9 cellular contexts compared by ENCODE assay signal in the genomic region with DNA sequence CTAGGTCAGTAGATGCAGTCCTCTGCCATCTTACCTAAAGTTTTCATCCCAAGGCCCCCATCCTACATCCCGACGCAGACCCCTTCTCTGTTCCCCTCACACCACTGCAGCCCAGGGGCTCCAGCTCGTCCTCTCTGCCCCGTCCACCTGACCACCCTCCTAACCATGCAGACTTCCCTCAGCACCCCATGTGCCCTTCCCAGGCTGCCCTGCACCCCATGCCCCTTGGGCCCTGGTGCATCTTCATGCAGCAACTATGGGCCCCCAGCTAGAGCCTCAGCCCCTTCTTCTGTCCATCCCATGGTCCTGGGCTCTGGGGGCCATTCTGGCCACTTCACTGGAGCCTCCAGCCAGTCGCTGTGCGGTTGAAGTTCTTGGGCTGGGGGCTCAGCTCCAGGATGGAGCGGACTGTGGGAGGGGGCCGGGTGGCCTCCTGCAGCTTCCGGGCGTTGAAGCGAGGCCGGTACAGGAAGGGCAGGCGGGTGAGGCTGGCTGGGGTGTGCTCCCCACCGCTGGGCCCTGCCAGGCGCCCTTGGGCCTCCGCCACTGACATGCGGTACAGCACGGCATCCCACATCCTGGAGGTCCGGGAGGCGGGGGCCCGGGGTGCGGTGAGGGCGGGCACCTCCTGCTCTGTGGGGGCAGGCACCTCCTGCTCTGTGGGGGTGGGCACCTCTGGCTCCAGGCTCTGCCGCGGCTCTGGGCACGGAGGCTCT. TPM values are rescaled to one million over a fixed set of nuclear protein-coding genes. Genes with fewer than 3 reads are reported as not detected.
DNase-seq lines count a peak whose midpoint lies in the region; ATAC-seq, FAIRE-seq and TF ChIP-seq lines count a peak whose summit lies in the region.
"Had no signal": no experiment of that assay in that cellular context is flagged by ENCODE, and none has a peak within 500 bp of the region (broad histone marks: within the 10 kb centered on the region; RNA-seq: fewer than 3 reads in every experiment).

No MANE protein-coding gene starts in this region.

- peak overlapping the region; percentile 61 for H3K4me3 ChIP-seq in naive thymus-derived CD4-positive, alpha-beta T cell (ENCODE audit: low read length)

- peaks cover 0 to 8% (median 0%) of the 10 kb centered on the region in 11 donors for H3K9me3 Mint-ChIP-seq in naive thymus-derived CD4-positive, alpha-beta T cell
- H3K9me3 Mint-ChIP-seq in stimulated activated memory B cell treated with anti-CD40 and anti-IgM and Interleukin-4, amounts not matched to agents 10 μg/mL and 1 μg/mL and 100 μg/mL, for 72 hours: peaks cover 13% of the 10 kb centered on the region

- intact Hi-C loops in naive thymus-derived CD4-positive, alpha-beta T cell (cut with micrococcal nuclease): loop anchor here (1.0 to 2.0 kb wide), 3 partner anchors 36 to 52 kb away; partner anchors contain the start of gene LSP1 (in 2 of the 2)

- peaks cover 33 to 34% of the 10 kb centered on the region in 2 donors for H3K4me1 ChIP-seq in naive thymus-derived CD4-positive, alpha-beta T cell (ENCODE audit: control insufficient read depth in 2 of 2, insufficient read depth in 2 of 2, low read length in 2 of 2)
- no peaks in the 10 kb centered on the region for H3K4me1 ChIP-seq in foreskin keratinocyte

- no peaks in the 10 kb centered on the region for H3K27me3 ChIP-seq in naive thymus-derived CD4-positive, alpha-beta T cell (ENCODE audit: control insufficient read depth in 2 of 2, insufficient read depth in 2 of 2, low read length in 2 of 2)
- H3K27me3 ChIP-seq in foreskin keratinocyte: peaks cover 16% of the 10 kb centered on the region

- FAIRE-seq in D721Med (lab: Jason Lieb, UNC) (no peak), frontal cortex (lab: Jason Lieb, UNC) (no peak)

- no peaks in the 10 kb centered on the region for H3K27me3 Mint-ChIP-seq in naive thymus-derived CD4-positive, alpha-beta T cell
- no peaks in the 10 kb centered on the region for H3K27me3 Mint-ChIP-seq in stimulated activated memory B cell treated with anti-CD40 and anti-IgM and Interleukin-4, amounts not matched to agents 10 μg/mL and 1 μg/mL and 100 μg/mL, for 72 hours

- DNase-seq in T-helper 1 cell (peak; percentile 53 to 91 (median 63)), foreskin keratinocyte (no peak), 8988T (no peak), D721Med (ENCODE audit: insufficient read length, low spot score) (no peak), frontal cortex (ENCODE audit: low spot score in 2 of 2) (no peak)
- DNase-seq in activated T-helper 9 cell treated with anti-CD3 and anti-CD28 coated beads, Interleukin-2, amount 50 U/mL, for 16 hours (ENCODE audit: low read depth): peak; percentile 49
- DNase-seq in naive thymus-derived CD4-positive, alpha-beta T cell: peak; percentile 58 to 87 (median 83)
- DNase-seq: erythroblast had no signal

- H3K36me3 ChIP-seq in naive thymus-derived CD4-positive, alpha-beta T cell (ENCODE audit: control insufficient read depth in 2 of 3, insufficient read depth in 3 of 3, low read length in 3 of 3): peaks cover 10 to 48% (median 18%) of the 10 kb centered on the region in 3 experiments

- H3K36me3 Mint-ChIP-seq in naive thymus-derived CD4-positive, alpha-beta T cell: peaks cover 0 to 29% (median 0%) of the 10 kb centered on the region in 5 donors
- peaks cover 10% of the 10 kb centered on the region for H3K36me3 Mint-ChIP-seq in stimulated activated memory B cell treated with anti-CD40 and anti-IgM and Interleukin-4, amounts not matched to agents 10 μg/mL and 1 μg/mL and 100 μg/mL, for 72 hours

- TF ChIP-seq CTCF in foreskin keratinocyte (conservative IDR thresholded peaks at IDR 0.05) (no peak), D721Med (IDR thresholded peaks at IDR 0.05; ENCODE audit: insufficient read depth, missing control alignments) (no peak)

- H3K9me3 ChIP-seq in naive thymus-derived CD4-positive, alpha-beta T cell (ENCODE audit: control insufficient read depth in 2 of 3, low read length in 3 of 3): no peaks in the 10 kb centered on the region

- H3K27ac Mint-ChIP-seq in naive thymus-derived CD4-positive, alpha-beta T cell: peak overlapping the region; percentile 65 to 91 (median 85)
- no peak overlapping the region for H3K27ac Mint-ChIP-seq in stimulated activated memory B cell treated with anti-CD40 and anti-IgM and Interleukin-4, amounts not matched to agents 10 μg/mL and 1 μg/mL and 100 μg/mL, for 72 hours

- H3K4me3 Mint-ChIP-seq in naive thymus-derived CD4-positive, alpha-beta T cell: peak overlapping the region; percentile 68 to 91 (median 82)
- H3K4me3 Mint-ChIP-seq in stimulated activated memory B cell treated with anti-CD40 and anti-IgM and Interleukin-4, amounts not matched to agents 10 μg/mL and 1 μg/mL and 100 μg/mL, for 72 hours: no peak overlapping the region

- peaks cover 18 to 57% (median 41%) of the 10 kb centered on the region in 7 donors for H3K4me1 Mint-ChIP-seq in naive thymus-derived CD4-positive, alpha-beta T cell
- H3K4me1 Mint-ChIP-seq in stimulated activated memory B cell treated with anti-CD40 and anti-IgM and Interleukin-4, amounts not matched to agents 10 μg/mL and 1 μg/mL and 100 μg/mL, for 72 hours: peaks cover 24% of the 10 kb centered on the region

- CTCF ChIA-PET in naive thymus-derived CD4-positive, alpha-beta T cell (lab: Charles Lee): interaction anchor here (0.9 to 1.5 kb wide), 5 partner anchors 13 to 111 kb away, joined by 3 to 4 read pairs (median 3); no protein-coding TSS in a partner anchor

- H3K27ac ChIP-seq in naive thymus-derived CD4-positive, alpha-beta T cell (ENCODE audit: low read depth, low read length): peak overlapping the region; percentile 73
- H3K27ac ChIP-seq in foreskin keratinocyte: no peak overlapping the region

- POLR2A ChIA-PET in naive thymus-derived CD4-positive, alpha-beta T cell (lab: Charles Lee): interaction anchor here (0.6 to 5.4 kb wide), 8 partner anchors 28 to 59 kb away, joined by 3 to 41 read pairs (median 4); partner anchors contain the start of gene LSP1

- peak; percentile 90 for ATAC-seq in naive thymus-derived CD4-positive, alpha-beta T cell
- ATAC-seq in stimulated activated memory B cell treated with anti-CD40 and anti-IgM and Interleukin-4, amounts not matched to agents 10 μg/mL and 1 μg/mL and 100 μg/mL, for 72 hours: peak; percentile 6
- no peak for ATAC-seq in foreskin keratinocyte

RNA-seq across cellular contexts. Expression of gene PRR33, which starts 2.7 kb away (rescaled TPM):
- under 1 TPM in 2 of 5 experiments, not detected in 3; 0.07 to 0.10 TPM for total RNA-seq in naive thymus-derived CD4-positive, alpha-beta T cell
- under 1 TPM in 1 of 2 donors, not detected in 1; 0.17 TPM for polyA plus RNA-seq in naive thymus-derived CD4-positive, alpha-beta T cell
- total RNA-seq in foreskin keratinocyte (not detected in 2 replicates), frontal cortex (not detected)
- not detected in 2 replicates for polyA plus RNA-seq in foreskin keratinocyte

RNA-seq across cellular contexts. Expression of gene TNNT3, which starts 30.5 kb away (rescaled TPM):
- 10 to 100 TPM in 4 of 5 experiments, 1 to 10 TPM in 1; 9.8 to 37.1 (median 19.7) TPM for total RNA-seq in naive thymus-derived CD4-positive, alpha-beta T cell
- under 1 TPM in 1 of 2 donors, not detected in 1; 0.31 TPM for polyA plus RNA-seq in naive thymus-derived CD4-positive, alpha-beta T cell
- total RNA-seq in foreskin keratinocyte: not detected in 2 replicates
- not detected in 2 replicates for polyA plus RNA-seq in foreskin keratinocyte
- total RNA-seq in frontal cortex: not detected

RNA-seq across cellular contexts. Expression of gene LSP1, which starts 36.1 kb away (rescaled TPM):
- total RNA-seq in naive thymus-derived CD4-positive, alpha-beta T cell: 100 to 1,000 TPM; 248 to 578 (median 289) TPM
- polyA plus RNA-seq in naive thymus-derived CD4-positive, alpha-beta T cell: 100 to 1,000 TPM; 295 to 394 TPM
- total RNA-seq in foreskin keratinocyte (0.49 and 1.1 TPM in 2 replicates), frontal cortex (0.82 TPM)
- polyA plus RNA-seq in foreskin keratinocyte: 1.3 and 1.7 TPM in 2 replicates

RNA-seq across cellular contexts. Expression of gene TNNI2, which starts 50.2 kb away (rescaled TPM):
- 1 to 10 TPM in 1 of 5 experiments, under 1 TPM in 1, not detected in 3; 0.61 to 8.8 TPM for total RNA-seq in naive thymus-derived CD4-positive, alpha-beta T cell
- under 1 TPM in 1 of 2 donors, not detected in 1; 0.46 TPM for polyA plus RNA-seq in naive thymus-derived CD4-positive, alpha-beta T cell
- 5.6 and 8.6 TPM in 2 replicates for total RNA-seq in foreskin keratinocyte
- 8.2 and 13.1 TPM in 2 replicates for polyA plus RNA-seq in foreskin keratinocyte
- total RNA-seq in frontal cortex: not detected

RNA-seq across cellular contexts. Expression of gene SYT8, which starts 54.2 kb away (rescaled TPM):
- not detected for total RNA-seq in naive thymus-derived CD4-positive, alpha-beta T cell
- not detected for polyA plus RNA-seq in naive thymus-derived CD4-positive, alpha-beta T cell
- total RNA-seq in foreskin keratinocyte (18.1 and 21.1 TPM in 2 replicates), frontal cortex (not detected)
- polyA plus RNA-seq in foreskin keratinocyte: 28.4 and 29.4 TPM in 2 replicates

Comparison
In these comparisons a context has a peak if more than half of its experiments do, and no peak if none do; other contexts are left out.
1. DNase-seq: peak in T-helper 1 cell (5 of 5), activated T-helper 9 cell treated with anti-CD3 and anti-CD28 coated beads, Interleukin-2, amount 50 U/mL, for 16 hours (single experiment) and naive thymus-derived CD4-positive, alpha-beta T cell (9 of 9); none in foreskin keratinocyte (0 of 2), 8988T (single experiment), D721Med (single experiment) and frontal cortex (0 of 2).
2. RNA of gene TNNT3, which starts 30.5 kb away (total RNA-seq): 9.8 to 37.1 TPM in naive thymus-derived CD4-positive, alpha-beta T cell; not detected in foreskin keratinocyte and not detected in frontal cortex (single experiment); every median in the first group is over 10 times any median in the second.
3. RNA of gene LSP1, which starts 36.1 kb away (total RNA-seq): 248 to 578 TPM in naive thymus-derived CD4-positive, alpha-beta T cell; 0.82 TPM in frontal cortex (single experiment) and 0.49 to 1.1 TPM in foreskin keratinocyte; every median in the first group is over 100 times any median in the second.